In genomic region chr11:57530596-57531507, GRCh38 we compare ENCODE assay signal across 8 cellular contexts. TPM values are rescaled to one million over a fixed set of nuclear protein-coding genes. Genes with fewer than 3 reads are reported as not detected.
DNase-seq lines count a peak whose midpoint lies in the region; ATAC-seq lines count a peak whose summit lies in the region.

Gene TIMM10, minus strand, starts transcription at chr11:57530754. Its CDS starts 565 bp downstream, at chr11:57530189.

- H3K9me3 Mint-ChIP-seq in immature natural killer cell = no peaks in the 10 kb centered on the region

- DNase-seq in AG08396 (ENCODE audit: low spot score) (peak; percentile 90), NCI-H345 treated with DMSO at 0.1 percent for 48 hours (lab: John Stamatoyannopoulos, UW; ENCODE audit: unreplicated experiment) (peak; percentile 97), immature natural killer cell (peak; percentile 89 to 91 (median 90)), smooth muscle cell of the brain vasculature (ENCODE audit: low read depth, low spot score) (peak; percentile 86)
- DNase-seq in activated CD4-positive, CD25-positive, alpha-beta regulatory T cell (lab: John Stamatoyannopoulos, UW) = peak; percentile 68 to 86 (median 83)
- DNase-seq in central memory CD4-positive, alpha-beta T cell = peak; percentile 97

- H3K27ac Mint-ChIP-seq in immature natural killer cell = peak within 1 kb of the TSS; percentile 92 to 99 (median 98)

- H3K36me3 Mint-ChIP-seq in immature natural killer cell = no peaks in the 10 kb centered on the region

- peak within 1 kb of the TSS; percentile 94 to 98 (median 96) for H3K4me3 Mint-ChIP-seq in immature natural killer cell

- ATAC-seq in GM19023 (IDR thresholded peaks at IDR 0.05; ENCODE audit: unreplicated experiment) = peak; percentile 99
- ATAC-seq in HG03280 (IDR thresholded peaks at IDR 0.05; ENCODE audit: unreplicated experiment) = peak; percentile 98

- H3K27me3 Mint-ChIP-seq in immature natural killer cell (ENCODE audit: low read depth in 3 of 3) = peaks cover 0 to 8% (median 2%) of the 10 kb centered on the region in 3 donors

- peaks cover 27 to 38% of the 10 kb centered on the region in 2 donors for H3K4me1 Mint-ChIP-seq in immature natural killer cell

RNA-seq across cellular contexts. Expression of gene TIMM10, which starts in this region (rescaled TPM):
- 100 to 1,000 TPM in 1 of 3 donors, 10 to 100 TPM in 2; 52.9 to 101 (median 55.7) TPM for polyA plus RNA-seq in immature natural killer cell

Comparison
In these comparisons a context has a peak if more than half of its experiments do, and no peak if none do; other contexts are left out.
1. Peak in every context shown above with its lines: DNase-seq and ATAC-seq.